Comparison of ENCODE assay signal across 25 cellular contexts in the genomic region with DNA sequence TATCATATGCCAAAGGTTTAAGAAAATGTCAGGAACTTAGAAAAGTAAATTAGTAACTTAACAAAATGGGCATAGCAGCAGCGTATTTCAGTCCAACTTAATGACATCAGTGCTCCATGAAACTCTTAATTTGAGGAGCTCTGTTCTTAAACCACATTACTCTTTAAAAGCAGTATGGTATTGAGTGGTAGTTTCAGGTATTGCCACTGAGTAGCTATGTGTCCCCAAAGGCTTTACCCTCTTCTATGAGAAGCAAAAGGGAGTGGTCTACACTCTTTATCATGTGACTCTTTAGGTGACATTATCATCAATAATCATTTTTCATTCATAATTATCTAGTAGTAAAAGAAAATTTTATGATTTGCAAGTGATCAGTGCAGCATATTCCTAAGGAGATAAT.
DNase-seq lines count a peak whose midpoint lies in the region; ATAC-seq, FAIRE-seq and TF ChIP-seq lines count a peak whose summit lies in the region.
"Had no signal": no experiment of that assay in that cellular context is flagged by ENCODE, and none has a peak within 500 bp of the region (broad histone marks: within the 10 kb centered on the region; RNA-seq: fewer than 3 reads in every experiment).

No MANE protein-coding gene starts in this region.

- H3K27me3 Mint-ChIP-seq in activated CD4-positive, alpha-beta T cell treated with anti-CD3 and anti-CD28 coated beads for 36 hours = no peaks in the 10 kb centered on the region
- no peaks in the 10 kb centered on the region for H3K27me3 Mint-ChIP-seq in natural killer cell (ENCODE audit: low read depth in 2 of 2)
- H3K27me3 Mint-ChIP-seq in natural killer cell treated with Interleukin-12 subunit alpha and Interleukin-12 subunit beta and Interleukin-15 and Interleukin-18, amount 100 ng/mL, for 72 hours = no peaks in the 10 kb centered on the region
- H3K27me3 Mint-ChIP-seq in CD4-positive, alpha-beta T cell = no peaks in the 10 kb centered on the region
- H3K27me3 Mint-ChIP-seq: B cell; CD4-positive, alpha-beta memory T cell; CD8-positive, alpha-beta memory T cell had no signal

- H3K27ac ChIP-seq in K562 (ENCODE audit: extremely low read depth, low read depth, low read length) = no peak overlapping the region
- H3K27ac ChIP-seq in CD4-positive, alpha-beta T cell (ENCODE audit: low read depth, low read length) = no peak overlapping the region
- H3K27ac ChIP-seq: 22Rv1; A549; BLaER1 treated with 17β-estradiol and CSF1 and Interleukin-3, amounts not matched to agents 10 nM and 100 nM; C4-2B had no signal

- no peak for TF ChIP-seq POLR2A in K562 (conservative IDR thresholded peaks at IDR 0.05)

- no peak overlapping the region for H3K27ac Mint-ChIP-seq in activated CD4-positive, alpha-beta T cell treated with anti-CD3 and anti-CD28 coated beads for 36 hours
- peak overlapping the region; percentile 75 to 82 for H3K27ac Mint-ChIP-seq in natural killer cell
- peak overlapping the region in 1 of 2 donors; percentile 52 for H3K27ac Mint-ChIP-seq in natural killer cell treated with Interleukin-12 subunit alpha and Interleukin-12 subunit beta and Interleukin-15 and Interleukin-18, amount 100 ng/mL, for 72 hours
- H3K27ac Mint-ChIP-seq in CD4-positive, alpha-beta T cell = no peak overlapping the region
- H3K27ac Mint-ChIP-seq: B cell had no signal

- H3K36me3 ChIP-seq in K562 (ENCODE audit: control insufficient read depth, insufficient read depth, low read length) = 0 out of 3 replicates have a peak, but pooled peaks cover 3% of the 10 kb centered on the region

- ATAC-seq in activated CD4-positive, alpha-beta T cell treated with anti-CD3 and anti-CD28 coated beads for 36 hours = peak; percentile 57
- ATAC-seq in natural killer cell = no peak
- no peak for ATAC-seq in natural killer cell treated with Interleukin-12 subunit alpha and Interleukin-12 subunit beta and Interleukin-15 and Interleukin-18, amount 100 ng/mL, for 72 hours
- peak; percentile 58 for ATAC-seq in GM18907 (IDR thresholded peaks at IDR 0.05; ENCODE audit: unreplicated experiment)
- ATAC-seq in K562 = no peak
- ATAC-seq in CD4-positive, alpha-beta T cell (ENCODE audit: poor library complexity) = no peak
- ATAC-seq: A549 had no signal

- H4K20me1 ChIP-seq in K562 (replicated peaks; ENCODE audit: control insufficient read depth, insufficient read depth, low read length) = no peaks in the 10 kb centered on the region
- H4K20me1 ChIP-seq: BLaER1 treated with 17β-estradiol and CSF1 and Interleukin-3, amounts not matched to agents 10 nM and 100 nM had no signal

- TF ChIP-seq EP300 in K562 (IDR thresholded peaks at IDR 0.05; ENCODE audit: low read length) = no peak

- BruUV-seq in K562 (replicated peaks; lab: Mats Ljungman, UMichigan) = no TSS peak

- WGBS in K562 (ENCODE audit: insufficient coverage, low coverage, missing lambda C conversion rate) = 73% methylated on average over 1 of the region's 1 CpG

- peaks cover 2% of the 10 kb centered on the region for H3K9me3 Mint-ChIP-seq in activated CD4-positive, alpha-beta T cell treated with anti-CD3 and anti-CD28 coated beads for 36 hours (ENCODE audit: low read depth)
- H3K9me3 Mint-ChIP-seq in natural killer cell = peaks cover 0 to 3% of the 10 kb centered on the region in 2 donors
- H3K9me3 Mint-ChIP-seq in natural killer cell treated with Interleukin-12 subunit alpha and Interleukin-12 subunit beta and Interleukin-15 and Interleukin-18, amount 100 ng/mL, for 72 hours = no peaks in the 10 kb centered on the region
- no peaks in the 10 kb centered on the region for H3K9me3 Mint-ChIP-seq in CD4-positive, alpha-beta T cell

- in situ Hi-C loops in K562 (cut with MboI) = loop anchor here (10.0 kb wide), 1 partner anchor 564 kb away; no protein-coding TSS in a partner anchor

- H3K4me1 Mint-ChIP-seq in activated CD4-positive, alpha-beta T cell treated with anti-CD3 and anti-CD28 coated beads for 36 hours = peaks cover 20% of the 10 kb centered on the region
- H3K4me1 Mint-ChIP-seq in natural killer cell = peaks cover 35 to 42% of the 10 kb centered on the region in 2 donors
- peaks cover 28 to 45% of the 10 kb centered on the region in 2 donors for H3K4me1 Mint-ChIP-seq in natural killer cell treated with Interleukin-12 subunit alpha and Interleukin-12 subunit beta and Interleukin-15 and Interleukin-18, amount 100 ng/mL, for 72 hours (ENCODE audit: low read depth in 2 of 2)
- H3K4me1 Mint-ChIP-seq in CD4-positive, alpha-beta T cell (ENCODE audit: low read depth) = peaks cover 13% of the 10 kb centered on the region
- H3K4me1 Mint-ChIP-seq: B cell had no signal

- H2AFZ ChIP-seq in K562 (ENCODE audit: low read depth, low read length) = no peak overlapping the region

- POLR2A ChIA-PET in activated CD4-positive, alpha-beta T cell treated with anti-CD3 and anti-CD28 coated beads for 36 hours (lab: Charles Lee) = no interaction called here
- POLR2A ChIA-PET in K562 (lab: Yijun Ruan, JAX) = no interaction called here
- POLR2A ChIA-PET in CD4-positive, alpha-beta T cell (lab: Charles Lee) = no interaction called here

- H3K4me3 Mint-ChIP-seq in activated CD4-positive, alpha-beta T cell treated with anti-CD3 and anti-CD28 coated beads for 36 hours = no peak overlapping the region
- H3K4me3 Mint-ChIP-seq in natural killer cell = no peak overlapping the region
- H3K4me3 Mint-ChIP-seq in natural killer cell treated with Interleukin-12 subunit alpha and Interleukin-12 subunit beta and Interleukin-15 and Interleukin-18, amount 100 ng/mL, for 72 hours = no peak overlapping the region
- H3K4me3 Mint-ChIP-seq in CD4-positive, alpha-beta T cell = no peak overlapping the region
- H3K4me3 Mint-ChIP-seq: B cell; CD4-positive, alpha-beta memory T cell; CD8-positive, alpha-beta memory T cell had no signal

- peak; percentile 71 for FAIRE-seq in K562 (lab: Jason Lieb, UNC)
- FAIRE-seq: A549, G401.6, GM12891 had no signal

- no peaks in the 10 kb centered on the region for H3K9me1 ChIP-seq in K562 (ENCODE audit: control insufficient read depth, insufficient read depth, low read length)

- H3K79me2 ChIP-seq in K562 (ENCODE audit: control insufficient read depth, insufficient read depth, low read length) = no peaks in the 10 kb centered on the region

- no peak for TF ChIP-seq CTCF in natural killer cell (IDR thresholded peaks at IDR 0.05)
- no peak for TF ChIP-seq CTCF in K562 (IDR thresholded peaks at IDR 0.05 in 2 of 3, conservative IDR thresholded peaks at IDR 0.05 in 1 of 3; ENCODE audit: insufficient read depth in 2 of 3, low read depth in 1 of 3, low read length in 3 of 3)
- no peak for TF ChIP-seq CTCF in CD4-positive, alpha-beta T cell (IDR thresholded peaks at IDR 0.05)

- H3K4me2 ChIP-seq in K562 (ENCODE audit: insufficient read depth, low read length) = no peak overlapping the region
- H3K4me2 ChIP-seq: A549; BLaER1 treated with 17β-estradiol and CSF1 and Interleukin-3, amounts not matched to agents 10 nM and 100 nM had no signal

- no peak for TF ChIP-seq RAD21 in K562 (CRISPR knock-in tag; conservative IDR thresholded peaks at IDR 0.05 in 1 of 2, IDR thresholded peaks at IDR 0.05 in 1 of 2)

- peaks cover 30% of the 10 kb centered on the region for H3K36me3 Mint-ChIP-seq in activated CD4-positive, alpha-beta T cell treated with anti-CD3 and anti-CD28 coated beads for 36 hours (ENCODE audit: low read depth)
- H3K36me3 Mint-ChIP-seq in natural killer cell = peaks cover 8% of the 10 kb centered on the region
- peaks cover 28% of the 10 kb centered on the region for H3K36me3 Mint-ChIP-seq in natural killer cell treated with Interleukin-12 subunit alpha and Interleukin-12 subunit beta and Interleukin-15 and Interleukin-18, amount 100 ng/mL, for 72 hours
- H3K36me3 Mint-ChIP-seq in CD4-positive, alpha-beta T cell (ENCODE audit: low read depth) = peaks cover 90% of the 10 kb centered on the region

- CTCF ChIA-PET in activated CD4-positive, alpha-beta T cell treated with anti-CD3 and anti-CD28 coated beads for 36 hours (lab: Charles Lee) = interaction anchor here (0.6 to 2.2 kb wide), 5 partner anchors 8 to 263 kb away, joined by 3 to 7 read pairs (median 3); no protein-coding TSS in a partner anchor
- CTCF ChIA-PET in K562 (lab: Yijun Ruan, JAX; ENCODE audit: low intra/inter-chr PET ratio) = no interaction called here
- CTCF ChIA-PET in CD4-positive, alpha-beta T cell (lab: Charles Lee) = interaction anchor here (0.8 kb wide), 1 partner anchor 11 kb away, joined by 3 read pairs; no protein-coding TSS in a partner anchor

- no peak overlapping the region for H3K9ac ChIP-seq in K562 (ENCODE audit: insufficient read depth in 1 of 2, low read depth in 2 of 2, low read length in 2 of 2)
- H3K9ac ChIP-seq: BLaER1 treated with 17β-estradiol and CSF1 and Interleukin-3, amounts not matched to agents 10 nM and 100 nM had no signal

- no peaks in the 10 kb centered on the region for H3K27me3 ChIP-seq in K562 (ENCODE audit: control insufficient read depth in 2 of 2, insufficient read depth in 2 of 2, low read length in 2 of 2)
- H3K27me3 ChIP-seq in CD4-positive, alpha-beta T cell (ENCODE audit: control insufficient read depth, insufficient read depth, low read length) = no peaks in the 10 kb centered on the region
- H3K27me3 ChIP-seq: BLaER1 treated with 17β-estradiol and CSF1 and Interleukin-3, amounts not matched to agents 10 nM and 100 nM had no signal

- H3K4me3 ChIP-seq in K562 = no peak overlapping the region
- H3K4me3 ChIP-seq: A549; BLaER1 treated with 17β-estradiol and CSF1 and Interleukin-3, amounts not matched to agents 10 nM and 100 nM had no signal

- no peaks in the 10 kb centered on the region for H3K9me3 ChIP-seq in K562 (replicated peaks; ENCODE audit: control insufficient read depth, insufficient read depth, low read depth, low read length)
- H3K9me3 ChIP-seq in CD4-positive, alpha-beta T cell (ENCODE audit: control insufficient read depth, low read length) = no peaks in the 10 kb centered on the region
- H3K9me3 ChIP-seq: A549 had no signal

- DNase-seq in activated CD4-positive, alpha-beta T cell treated with anti-CD3 and anti-CD28 coated beads for 36 hours = no peak
- DNase-seq in activated CD4-positive, alpha-beta T cell treated with anti-CD3 and anti-CD28 coated beads, Interleukin-2, amount 50 U/mL, for 48 hours = no peak
- DNase-seq in natural killer cell (no peak), K562 (ENCODE audit: extremely low read depth in 1 of 4, low spot score in 3 of 4) (no peak)
- no peak for DNase-seq in natural killer cell treated with Interleukin-12 subunit alpha and Interleukin-12 subunit beta and Interleukin-15 and Interleukin-18, amount 100 ng/mL, for 72 hours (ENCODE audit: low spot score)
- no peak for DNase-seq in CD4-positive, alpha-beta T cell
- DNase-seq: AML-193; CD4-positive, alpha-beta memory T cell; CD8-positive, alpha-beta memory T cell; COR-L47; DMS 273 treated with DMSO at 0.1 percent for 48 hours; DMS153; DMS53; DMS79; DND-41; EL; GF-D8 had no signal

- intact Hi-C loops in activated CD4-positive, alpha-beta T cell treated with anti-CD3 and anti-CD28 coated beads for 36 hours (cut with DNase I, micrococcal nuclease) = no loop called here
- intact Hi-C loops in natural killer cell (cut with micrococcal nuclease) = loop anchor here (5.0 to 10.0 kb wide), 2 partner anchors 294 to 437 kb away; a partner anchor contains a TSS
- intact Hi-C loops in K562 (cut with micrococcal nuclease) = loop anchor here (10.0 kb wide), 2 partner anchors 694 to 804 kb away; a partner anchor contains a TSS
- intact Hi-C loops in CD4-positive, alpha-beta T cell (cut with DNase I, micrococcal nuclease) = loop anchor here in 1 of 2 experiments (10.0 kb wide), 1 partner anchor 694 kb away; a partner anchor contains a TSS

- H3K4me1 ChIP-seq in K562 (replicated peaks in 1 of 2; ENCODE audit: control insufficient read depth in 2 of 2, insufficient read depth in 2 of 2, low read length in 2 of 2) = no peaks in the 10 kb centered on the region
- H3K4me1 ChIP-seq: A549 had no signal

Comparison
In these comparisons a context has a peak if more than half of its experiments do, and no peak if none do; other contexts are left out.
1. ATAC-seq: peak in activated CD4-positive, alpha-beta T cell treated with anti-CD3 and anti-CD28 coated beads for 36 hours (single experiment) and GM18907 (single experiment); none in natural killer cell (0 of 3), natural killer cell treated with Interleukin-12 subunit alpha and Interleukin-12 subunit beta and Interleukin-15 and Interleukin-18, amount 100 ng/mL, for 72 hours (0 of 2), K562 (single experiment) and CD4-positive, alpha-beta T cell (single experiment).
2. H3K27ac Mint-ChIP-seq: peak in natural killer cell (2 of 2); none in activated CD4-positive, alpha-beta T cell treated with anti-CD3 and anti-CD28 coated beads for 36 hours (single experiment) and CD4-positive, alpha-beta T cell (single experiment).
3. intact Hi-C loops: an anchor here in natural killer cell (5.0 to 10.0 kb wide) and K562 (10.0 kb wide); none called in activated CD4-positive, alpha-beta T cell treated with anti-CD3 and anti-CD28 coated beads for 36 hours.